In genomic region chr5:159178978-159179377, GRCh38 we compare ENCODE assay signal across 8 cellular contexts. TPM values are rescaled to one million over a fixed set of nuclear protein-coding genes. Genes with fewer than 3 reads are reported as not detected.
A peak's percentile ranks its signal among the peaks of the same experiment; 100 is the strongest.
DNase-seq lines count a peak whose midpoint lies in the region; ATAC-seq and TF ChIP-seq lines count a peak whose summit lies in the region.

No MANE protein-coding gene starts in this region.

- H3K9me3 ChIP-seq in heart right ventricle: no peaks in the 10 kb centered on the region
- H3K9me3 ChIP-seq in thoracic aorta: no peaks in the 10 kb centered on the region

- peaks cover 56% of the 10 kb centered on the region for H3K4me1 Mint-ChIP-seq in activated B cell treated with CpG ODN at 0.5 μM for 24 hours

- CTCF ChIA-PET in activated B cell treated with CpG ODN at 0.5 μM for 24 hours (lab: Charles Lee): no interaction called here

- peaks cover 3 to 100% (median 80%) of the 10 kb centered on the region in 9 donors for H3K4me1 ChIP-seq in heart right ventricle
- H3K4me1 ChIP-seq in thoracic aorta (ENCODE audit: control insufficient read depth in 1 of 2, low read depth in 2 of 2): peaks cover 42 to 45% of the 10 kb centered on the region in 2 donors

- H3K9me3 Mint-ChIP-seq in activated B cell treated with CpG ODN at 0.5 μM for 24 hours: no peaks in the 10 kb centered on the region

- peak; percentile 65 for ATAC-seq in HG03135 (IDR thresholded peaks at IDR 0.05; ENCODE audit: unreplicated experiment)
- ATAC-seq in activated B cell treated with CpG ODN at 0.5 μM for 24 hours (ENCODE audit: low read depth): peak; percentile 74
- peak in 7 of 8 donors; percentile 59 to 88 (median 62) for ATAC-seq in heart right ventricle
- ATAC-seq in thoracic aorta (ENCODE audit: insufficient number of reproducible peaks, low FRiP score, low read depth): peak; percentile 91

- intact Hi-C loops in activated B cell treated with CpG ODN at 0.5 μM for 24 hours (cut with micrococcal nuclease) (loop anchor here (1.0 to 2.0 kb wide), 4 partner anchors 19 to 84 kb away; partner anchors contain the start of gene UBLCP1), heart right ventricle (cut with DNase I) (loop anchor here in 1 of 10 donors (5.0 kb wide), 1 partner anchor 83 kb away; the partner anchor contains the start of gene UBLCP1)

- DNase-seq in activated effector memory CD4-positive, alpha-beta T cell treated with anti-CD3 and anti-CD28 coated beads, Interleukin-2, amount 50 U/mL, for 16 hours: peak; percentile 70
- no peak for DNase-seq in activated effector memory CD4-positive, alpha-beta T cell treated with Interleukin-2 at 50 U/mL for 16 hours
- DNase-seq in activated B cell treated with CpG ODN at 0.5 μM for 24 hours (no peak), heart right ventricle (no peak), thoracic aorta (ENCODE audit: low spot score) (no peak), AML-193 (lab: John Stamatoyannopoulos, UW) (no peak), C1 segment of cervical spinal cord (lab: John Stamatoyannopoulos, UW) (no peak)

- peaks cover 50% of the 10 kb centered on the region for H3K36me3 Mint-ChIP-seq in activated B cell treated with CpG ODN at 0.5 μM for 24 hours (ENCODE audit: low read depth)

- peak overlapping the region; percentile 41 for H3K4me3 Mint-ChIP-seq in activated B cell treated with CpG ODN at 0.5 μM for 24 hours

- H3K27me3 ChIP-seq in heart right ventricle: no peaks in the 10 kb centered on the region
- H3K27me3 ChIP-seq in thoracic aorta (replicated peaks; ENCODE audit: insufficient read depth): no peaks in the 10 kb centered on the region

- H3K27ac Mint-ChIP-seq in activated B cell treated with CpG ODN at 0.5 μM for 24 hours: peak overlapping the region; percentile 93

- 34 to 41% methylated on average over 2 of the region's 2 CpGs for WGBS in heart right ventricle, 2 donors

- no peaks in the 10 kb centered on the region for H3K27me3 Mint-ChIP-seq in activated B cell treated with CpG ODN at 0.5 μM for 24 hours

- H3K36me3 ChIP-seq in heart right ventricle (peaks cover 0 to 47% (median 0%) of the 10 kb centered on the region in 9 donors), thoracic aorta (no peaks in the 10 kb centered on the region)

- peak overlapping the region in 8 of 10 donors; percentile 33 to 88 (median 54) for H3K27ac ChIP-seq in heart right ventricle
- H3K27ac ChIP-seq in thoracic aorta: peak overlapping the region in 1 of 2 donors; percentile 31

- POLR2A ChIA-PET in activated B cell treated with CpG ODN at 0.5 μM for 24 hours (lab: Charles Lee): interaction anchor here (0.9 to 2.1 kb wide), 3 partner anchors 9 to 29 kb away, joined by 5 to 13 read pairs (median 12); partner anchors contain the start of gene RNF145

- TF ChIP-seq CTCF in activated B cell treated with CpG ODN at 0.5 μM for 24 hours (IDR thresholded peaks at IDR 0.05): no peak
- TF ChIP-seq CTCF in heart right ventricle (IDR thresholded peaks at IDR 0.05): no peak
- no peak for TF ChIP-seq CTCF in thoracic aorta (IDR thresholded peaks at IDR 0.05)

- H3K4me3 ChIP-seq in heart right ventricle (no peak overlapping the region), thoracic aorta (no peak overlapping the region)

RNA-seq across cellular contexts. Expression of gene RNF145, which starts 30.4 kb away (rescaled TPM):
- 66.1 and 79.1 TPM in 2 replicates for total RNA-seq in activated B cell treated with CpG ODN at 0.5 μM for 24 hours
- total RNA-seq in heart right ventricle: 10 to 100 TPM; 16.2 to 37.4 (median 22.2) TPM
- 10 to 100 TPM in 1 of 2 donors, 1 to 10 TPM in 1; 9.4 to 30.0 TPM for polyA plus RNA-seq in heart right ventricle
- total RNA-seq in thoracic aorta: 10 to 100 TPM; 38.3 to 46.1 TPM
